In the genomic region with DNA sequence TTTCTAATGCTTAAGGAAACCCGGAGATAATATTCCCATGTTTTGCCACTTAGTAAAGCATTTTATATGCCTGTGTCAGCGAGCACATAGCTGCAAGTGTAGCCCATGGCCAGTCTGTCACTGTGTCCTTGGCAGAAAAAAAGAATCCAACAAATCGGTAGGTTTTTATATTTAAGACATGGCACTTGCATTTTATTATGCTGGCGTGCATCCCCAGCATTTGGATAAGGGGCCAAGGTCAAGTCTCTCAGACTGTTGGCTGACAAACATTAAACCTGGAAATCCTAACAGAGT, we compare ENCODE assay signal across 13 cellular contexts. TPM values are rescaled to one million over a fixed set of nuclear protein-coding genes. Genes with fewer than 3 reads are reported as not detected.
A peak's percentile ranks its signal among the peaks of the same experiment; 100 is the strongest.
DNase-seq lines count a peak whose midpoint lies in the region; TF ChIP-seq lines count a peak whose summit lies in the region.
"Had no signal": no experiment of that assay in that cellular context is flagged by ENCODE, and none has a peak within 500 bp of the region (broad histone marks: within the 10 kb centered on the region; RNA-seq: fewer than 3 reads in every experiment).

No MANE protein-coding gene starts in this region.

- peaks cover 0 to 8% of the 10 kb centered on the region in 2 donors for H3K4me1 ChIP-seq in breast epithelium
- H3K4me1 ChIP-seq in NT2/D1 (ENCODE audit: insufficient read depth, insufficient read length): no peaks in the 10 kb centered on the region
- H3K4me1 ChIP-seq in colonic mucosa: peaks cover 3% of the 10 kb centered on the region
- peaks cover 14% of the 10 kb centered on the region for H3K4me1 ChIP-seq in skeletal muscle satellite cell (ENCODE audit: control insufficient read depth, insufficient read depth, low read length)
- H3K4me1 ChIP-seq: BE2C had no signal

- H3K27me3 ChIP-seq in breast epithelium (no peaks in the 10 kb centered on the region), NT2/D1 (ENCODE audit: insufficient read depth, insufficient read length) (no peaks in the 10 kb centered on the region), colonic mucosa (no peaks in the 10 kb centered on the region), skeletal muscle satellite cell (ENCODE audit: control insufficient read depth, insufficient read depth, low read length) (no peaks in the 10 kb centered on the region)
- H3K27me3 ChIP-seq: BE2C, esophagus muscularis mucosa, Peyer's patch had no signal

- H3K36me3 Mint-ChIP-seq in MCF 10A (ENCODE audit: insufficient read depth, unreplicated experiment): peaks cover 7% of the 10 kb centered on the region

- DNase-seq in MCF 10A (ENCODE audit: unreplicated experiment): no peak
- DNase-seq in breast epithelium (ENCODE audit: low spot score in 2 of 2): no peak
- DNase-seq in NT2/D1 (ENCODE audit: low read depth, low spot score): no peak
- no peak for DNase-seq in colonic mucosa
- no peak for DNase-seq in ecto neural progenitor cell (ENCODE audit: low spot score)
- DNase-seq in activated CD8-positive, alpha-beta memory T cell treated with anti-CD3 and anti-CD28 coated beads, Interleukin-2, amount 50 U/mL, for 4 hours: no peak
- DNase-seq in NCI-H146 treated with DMSO at 0.1 percent for 48 hours (lab: John Stamatoyannopoulos, UW; ENCODE audit: unreplicated experiment): no peak
- DNase-seq: BE2C, left cardiac atrium, NCI-H187 treated with DMSO at 0.1 percent for 48 hours, Peyer's patch had no signal

- no peak overlapping the region for H3K4me2 ChIP-seq in skeletal muscle satellite cell (ENCODE audit: low read length)

- H3K9ac ChIP-seq in NT2/D1 (ENCODE audit: insufficient read length, low read depth): no peak overlapping the region
- H3K9ac ChIP-seq in colonic mucosa (ENCODE audit: low read depth in 2 of 2, low read length in 2 of 2): no peak overlapping the region
- no peak overlapping the region for H3K9ac ChIP-seq in skeletal muscle satellite cell (ENCODE audit: low read depth, low read length)

- no peaks in the 10 kb centered on the region for H3K27me3 Mint-ChIP-seq in MCF 10A (ENCODE audit: insufficient read depth, unreplicated experiment)

- H3K36me3 ChIP-seq in breast epithelium (no peaks in the 10 kb centered on the region), NT2/D1 (ENCODE audit: insufficient read depth, insufficient read length, low read length) (peaks cover 4% of the 10 kb centered on the region), colonic mucosa (no peaks in the 10 kb centered on the region), skeletal muscle satellite cell (ENCODE audit: insufficient read depth, low read length) (no peaks in the 10 kb centered on the region)
- H3K36me3 ChIP-seq: BE2C had no signal

- H3K9me3 Mint-ChIP-seq in MCF 10A (ENCODE audit: unreplicated experiment): no peaks in the 10 kb centered on the region

- intact Hi-C loops in MCF 10A (cut with micrococcal nuclease): loop anchor here (5.0 to 10.0 kb wide), 5 partner anchors 131 to 1159 kb away; no protein-coding TSS in a partner anchor
- intact Hi-C loops in breast epithelium (cut with DNase I; ENCODE audit: low total_unique reads): no loop called here
- intact Hi-C loops in colonic mucosa (cut with DNase I): loop anchor here (10.0 kb wide), 1 partner anchor 349 kb away; no protein-coding TSS in a partner anchor

- H3K9me3 ChIP-seq in breast epithelium (no peaks in the 10 kb centered on the region), NT2/D1 (ENCODE audit: insufficient read depth, low read length) (no peaks in the 10 kb centered on the region), colonic mucosa (no peaks in the 10 kb centered on the region), skeletal muscle satellite cell (replicated peaks; ENCODE audit: low read length) (no peaks in the 10 kb centered on the region)
- H3K9me3 ChIP-seq: BE2C, esophagus muscularis mucosa, Peyer's patch had no signal

- peak overlapping the region in 1 of 3 donors; percentile 94 for H3K4me3 ChIP-seq in breast epithelium
- peak overlapping the region; percentile 5 for H3K4me3 ChIP-seq in NT2/D1 (ENCODE audit: insufficient read length, low read depth)
- peak overlapping the region; percentile 77 for H3K4me3 ChIP-seq in colonic mucosa
- H3K4me3 ChIP-seq in skeletal muscle satellite cell (ENCODE audit: low read length): peak overlapping the region; percentile 84

- no peak for TF ChIP-seq POLR2A in breast epithelium (IDR thresholded peaks at IDR 0.05)

- H3K27ac Mint-ChIP-seq in MCF 10A (ENCODE audit: low read depth, unreplicated experiment): no peak overlapping the region

- H3K27ac ChIP-seq in breast epithelium (no peak overlapping the region), colonic mucosa (no peak overlapping the region)

- peak overlapping the region; percentile 91 for H3K4me3 Mint-ChIP-seq in MCF 10A (ENCODE audit: unreplicated experiment)

- POLR2A ChIA-PET in MCF 10A (lab: Yijun Ruan, JAX): interaction anchor here (2.2 to 3.0 kb wide), 2 partner anchors 144 to 179 kb away, joined by 14 to 16 read pairs; no protein-coding TSS in a partner anchor

- peaks cover 19% of the 10 kb centered on the region for H3K4me1 Mint-ChIP-seq in MCF 10A (ENCODE audit: insufficient read depth, unreplicated experiment)

- CTCF ChIA-PET in MCF 10A (lab: Yijun Ruan, JAX): interaction anchor here (0.7 to 1.3 kb wide), 2 partner anchors 162 to 287 kb away, joined by 3 read pairs; a partner anchor contains a TSS

- TF ChIP-seq CTCF in MCF 10A (IDR thresholded peaks at IDR 0.05; ENCODE audit: unreplicated experiment) (no peak), breast epithelium (IDR thresholded peaks at IDR 0.05) (no peak), colonic mucosa (IDR thresholded peaks at IDR 0.05) (no peak)

- BruUV-seq in MCF 10A (replicated peaks; lab: Mats Ljungman, UMichigan): no TSS peak

RNA-seq across cellular contexts. Expression of a gene that starts 1.2 kb away (rescaled TPM):
- total RNA-seq in MCF 10A (2022): 8.9 and 10.1 TPM in 2 replicates
- 10 to 100 TPM in 1 of 3 donors, 1 to 10 TPM in 2; 3.8 to 13.3 (median 9.2) TPM for total RNA-seq in breast epithelium
- 1 to 10 TPM; 6.3 to 8.6 TPM for total RNA-seq in colonic mucosa
- 5.1 and 5.2 TPM in 2 replicates for total RNA-seq in skeletal muscle satellite cell (2012; rRNA removed)
